In the genomic region with DNA sequence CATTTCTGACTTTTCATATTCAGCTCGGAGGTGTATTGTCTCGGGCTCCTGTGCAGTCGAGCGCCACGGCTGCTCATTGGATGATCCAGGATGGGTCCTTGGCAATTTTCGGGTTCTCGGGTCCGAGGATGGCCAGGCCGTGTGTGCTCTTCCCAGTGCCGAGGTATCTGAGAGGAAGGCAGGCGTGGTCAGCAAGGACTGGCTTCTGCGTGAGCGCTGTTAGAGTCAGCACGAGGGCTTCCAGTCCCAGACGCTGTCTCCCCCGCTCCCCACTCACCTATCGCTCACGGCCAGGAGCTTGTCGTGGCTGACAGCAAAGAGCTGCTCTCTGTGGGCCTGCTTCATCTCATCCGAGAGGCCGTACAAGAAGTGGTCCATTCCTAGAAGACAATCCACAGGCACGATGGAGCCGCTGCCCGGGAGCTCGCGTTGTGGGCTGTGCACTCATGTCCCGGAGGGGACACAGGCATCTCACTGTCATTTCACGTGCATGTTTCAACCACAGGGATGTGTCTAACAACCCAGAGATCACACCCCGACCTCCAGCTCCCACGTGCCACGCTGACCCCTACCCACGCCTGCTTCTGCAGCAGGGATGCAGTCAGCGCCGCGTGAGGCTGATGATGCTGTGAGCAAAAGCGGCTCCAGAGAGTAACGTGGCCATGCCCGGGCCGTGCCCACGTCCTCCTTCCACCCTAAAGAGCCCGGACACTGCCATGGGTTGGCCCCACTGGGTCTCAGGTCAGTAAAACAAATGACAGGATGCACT, we compare ENCODE assay signal across 1 cellular context.
TF ChIP-seq lines count a peak whose summit lies in the region.

No MANE protein-coding gene starts in this region.

TF ChIP-seq in HEK293T, 16 proteins besides CTCF, POLR2A, EP300 and RAD21 (continued from another document):
- TF ChIP-seq, protein P1, sequence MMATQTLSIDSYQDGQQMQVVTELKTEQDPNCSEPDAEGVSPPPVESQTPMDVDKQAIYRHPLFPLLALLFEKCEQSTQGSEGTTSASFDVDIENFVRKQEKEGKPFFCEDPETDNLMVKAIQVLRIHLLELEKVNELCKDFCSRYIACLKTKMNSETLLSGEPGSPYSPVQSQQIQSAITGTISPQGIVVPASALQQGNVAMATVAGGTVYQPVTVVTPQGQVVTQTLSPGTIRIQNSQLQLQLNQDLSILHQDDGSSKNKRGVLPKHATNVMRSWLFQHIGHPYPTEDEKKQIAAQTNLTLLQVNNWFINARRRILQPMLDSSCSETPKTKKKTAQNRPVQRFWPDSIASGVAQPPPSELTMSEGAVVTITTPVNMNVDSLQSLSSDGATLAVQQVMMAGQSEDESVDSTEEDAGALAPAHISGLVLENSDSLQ (IDR thresholded peaks at IDR 0.05), result no peak
- TF ChIP-seq TARDBP (IDR thresholded peaks at IDR 0.05) (no peak), BHLHE40 (IDR thresholded peaks at IDR 0.05; ENCODE audit: borderline replicate concordance) (no peak), FOXK2 (IDR thresholded peaks at IDR 0.05) (no peak)
